In genomic region chr17:44830359-44831269, GRCh38 we compare ENCODE assay signal across 8 cellular contexts. TPM values are rescaled to one million over a fixed set of nuclear protein-coding genes. Genes with fewer than 3 reads are reported as not detected.
DNase-seq lines count a peak whose midpoint lies in the region; ATAC-seq and TF ChIP-seq lines count a peak whose summit lies in the region.

No MANE protein-coding gene starts in this region.

- no peaks in the 10 kb centered on the region for H3K9me3 ChIP-seq in CD4-positive, alpha-beta T cell (ENCODE audit: control insufficient read depth, low read length)

- H3K27me3 Mint-ChIP-seq in CD4-positive, alpha-beta T cell = peaks cover 67% of the 10 kb centered on the region
- H3K27me3 Mint-ChIP-seq in activated T-helper 17 cell treated with anti-CD3 and anti-CD28 coated beads, Interleukin-2, amount 50 U/mL, for 72 hours = peaks cover 34% of the 10 kb centered on the region

- no peak overlapping the region for H3K9ac ChIP-seq in KMS-11

- H3K36me3 ChIP-seq in KMS-11 (ENCODE audit: insufficient read depth) = no peaks in the 10 kb centered on the region

- no peak overlapping the region for H3K4me3 ChIP-seq in KMS-11 (IDR thresholded peaks at IDR 0.05; ENCODE audit: insufficient read depth, low read depth, low read length)

- no peaks in the 10 kb centered on the region for H3K9me3 Mint-ChIP-seq in CD4-positive, alpha-beta T cell
- no peaks in the 10 kb centered on the region for H3K9me3 Mint-ChIP-seq in activated T-helper 17 cell treated with anti-CD3 and anti-CD28 coated beads, Interleukin-2, amount 50 U/mL, for 72 hours

- peak; percentile 45 for ATAC-seq in CD4-positive, alpha-beta T cell (ENCODE audit: poor library complexity)
- ATAC-seq in activated T-helper 17 cell treated with anti-CD3 and anti-CD28 coated beads, Interleukin-2, amount 50 U/mL, for 72 hours (replicated peaks) = peak; percentile 16
- ATAC-seq in Right ventricle myocardium superior (ENCODE audit: poor library complexity) (peak; percentile 52), HG02852 (IDR thresholded peaks at IDR 0.05; ENCODE audit: unreplicated experiment) (no peak), HG02884 (IDR thresholded peaks at IDR 0.05; ENCODE audit: unreplicated experiment) (no peak)

- intact Hi-C loops in CD4-positive, alpha-beta T cell (cut with DNase I, micrococcal nuclease) = no loop called here
- intact Hi-C loops in Right ventricle myocardium superior (cut with DNase I) = loop anchor here (5.0 kb wide), 1 partner anchor 53 kb away; no protein-coding TSS in a partner anchor
- intact Hi-C loops in posterior cingulate gyrus (cut with DNase I) = no loop called here

- no peaks in the 10 kb centered on the region for H4K20me1 ChIP-seq in KMS-11 (ENCODE audit: insufficient read depth)

- peak in 1 of 10 experiments; percentile 16 for DNase-seq in CD4-positive, alpha-beta T cell
- DNase-seq in Right ventricle myocardium superior (no peak), posterior cingulate gyrus (peak in 6 of 10 donors; percentile 13 to 88 (median 50))
- DNase-seq in activated effector memory CD4-positive, alpha-beta T cell treated with anti-CD3 and anti-CD28 coated beads, Interleukin-2, amount 50 U/mL, for 16 hours = no peak

- H3K36me3 Mint-ChIP-seq in CD4-positive, alpha-beta T cell (ENCODE audit: low read depth) = no peaks in the 10 kb centered on the region
- peaks cover 8% of the 10 kb centered on the region for H3K36me3 Mint-ChIP-seq in activated T-helper 17 cell treated with anti-CD3 and anti-CD28 coated beads, Interleukin-2, amount 50 U/mL, for 72 hours (ENCODE audit: low read depth)

- no peak overlapping the region for H3K27ac Mint-ChIP-seq in CD4-positive, alpha-beta T cell
- no peak overlapping the region for H3K27ac Mint-ChIP-seq in activated T-helper 17 cell treated with anti-CD3 and anti-CD28 coated beads, Interleukin-2, amount 50 U/mL, for 72 hours

- H3K4me1 ChIP-seq in KMS-11 (ENCODE audit: low read depth, poor library complexity, severe bottlenecking) = no peaks in the 10 kb centered on the region

- CTCF ChIA-PET in CD4-positive, alpha-beta T cell (lab: Charles Lee) = no interaction called here

- H3K4me2 ChIP-seq in KMS-11 = 0 out of 2 replicates have a peak overlapping the region, but pooled peaks have one; percentile 22

- H3K79me2 ChIP-seq in KMS-11 (ENCODE audit: insufficient read depth, low read depth) = no peaks in the 10 kb centered on the region

- POLR2A ChIA-PET in CD4-positive, alpha-beta T cell (lab: Charles Lee) = no interaction called here

- H2AFZ ChIP-seq in KMS-11 (ENCODE audit: low read depth) = peak overlapping the region; percentile 51; the same call in 1 of the 2 replicates

- TF ChIP-seq CTCF in CD4-positive, alpha-beta T cell (IDR thresholded peaks at IDR 0.05) = no peak
- TF ChIP-seq CTCF in KMS-11 (conservative IDR thresholded peaks at IDR 0.05; ENCODE audit: low read depth, low read length) = no peak

- H3K27me3 ChIP-seq in CD4-positive, alpha-beta T cell (ENCODE audit: control insufficient read depth, insufficient read depth, low read length) = peaks cover 66% of the 10 kb centered on the region
- H3K27me3 ChIP-seq in KMS-11 (ENCODE audit: insufficient read depth, low read depth) = peaks cover 45% of the 10 kb centered on the region

- peaks cover 15% of the 10 kb centered on the region for H3K4me1 Mint-ChIP-seq in CD4-positive, alpha-beta T cell (ENCODE audit: low read depth)
- H3K4me1 Mint-ChIP-seq in activated T-helper 17 cell treated with anti-CD3 and anti-CD28 coated beads, Interleukin-2, amount 50 U/mL, for 72 hours = peaks cover 8% of the 10 kb centered on the region

- peak overlapping the region; percentile 80 for H3K4me3 Mint-ChIP-seq in CD4-positive, alpha-beta T cell
- H3K4me3 Mint-ChIP-seq in activated T-helper 17 cell treated with anti-CD3 and anti-CD28 coated beads, Interleukin-2, amount 50 U/mL, for 72 hours = peak overlapping the region; percentile 67

- no peak overlapping the region for H3K27ac ChIP-seq in CD4-positive, alpha-beta T cell (ENCODE audit: low read depth, low read length)
- no peak overlapping the region for H3K27ac ChIP-seq in KMS-11

RNA-seq across cellular contexts. Expression of gene GJC1, which starts 0.5 kb away (rescaled TPM):
- total RNA-seq in CD4-positive, alpha-beta T cell = not detected
- total RNA-seq in activated T-helper 17 cell treated with anti-CD3 and anti-CD28 coated beads, Interleukin-2, amount 50 U/mL, for 72 hours = 1 to 10 TPM; 2.4 to 3.4 TPM
- total RNA-seq in Right ventricle myocardium superior = 16.1 TPM

RNA-seq across cellular contexts. Expression of gene HIGD1B, which starts 17.1 kb away (rescaled TPM):
- not detected for total RNA-seq in CD4-positive, alpha-beta T cell
- not detected for total RNA-seq in activated T-helper 17 cell treated with anti-CD3 and anti-CD28 coated beads, Interleukin-2, amount 50 U/mL, for 72 hours
- 17.4 TPM for total RNA-seq in Right ventricle myocardium superior

Comparison
In these comparisons a context has a peak if more than half of its experiments do, and no peak if none do; other contexts are left out.
1. ATAC-seq: peak in CD4-positive, alpha-beta T cell (single experiment), activated T-helper 17 cell treated with anti-CD3 and anti-CD28 coated beads, Interleukin-2, amount 50 U/mL, for 72 hours (single experiment) and Right ventricle myocardium superior (single experiment); none in HG02852 (single experiment) and HG02884 (single experiment).
2. DNase-seq: peak in posterior cingulate gyrus (6 of 10); none in Right ventricle myocardium superior (single experiment) and activated effector memory CD4-positive, alpha-beta T cell treated with anti-CD3 and anti-CD28 coated beads, Interleukin-2, amount 50 U/mL, for 16 hours (single experiment).
3. RNA of gene HIGD1B, which starts 17.1 kb away (total RNA-seq): 17.4 TPM in Right ventricle myocardium superior (single experiment); not detected in CD4-positive, alpha-beta T cell and not detected in activated T-helper 17 cell treated with anti-CD3 and anti-CD28 coated beads, Interleukin-2, amount 50 U/mL, for 72 hours; every median in the first group is over 10 times any median in the second.